In the genomic region with DNA sequence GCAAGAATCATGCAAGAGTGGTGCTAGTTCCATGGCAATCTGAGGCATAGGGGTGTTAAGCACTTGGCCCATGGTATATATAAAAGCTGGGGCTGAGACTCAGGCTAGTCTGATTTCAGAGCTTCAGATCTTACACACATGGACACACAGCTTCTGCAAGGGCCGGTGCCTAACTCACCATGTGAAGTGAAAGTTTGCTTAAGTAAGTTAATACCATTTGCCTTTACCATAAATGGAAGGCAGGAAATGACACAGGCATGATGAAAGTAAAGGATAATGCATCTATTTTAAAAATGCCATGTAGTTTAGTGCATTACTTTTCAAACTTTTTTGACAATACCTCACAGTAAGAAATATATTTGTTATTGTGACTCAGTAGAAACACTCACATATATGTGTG, we compare ENCODE assay signal across 22 cellular contexts.
DNase-seq lines count a peak whose midpoint lies in the region; ATAC-seq, FAIRE-seq and TF ChIP-seq lines count a peak whose summit lies in the region.
"Had no signal": no experiment of that assay in that cellular context is flagged by ENCODE, and none has a peak within 500 bp of the region (broad histone marks: within the 10 kb centered on the region; RNA-seq: fewer than 3 reads in every experiment).

No MANE protein-coding gene starts in this region.

- WGBS in GM23248 (ENCODE audit: low coverage in 1 of 2, low lambda C conversion rate in 2 of 2, missing lambda C conversion rate in 2 of 2), 2 experiments, result 75 to 96% methylated on average over 1 of the region's 1 CpG
- WGBS in mesenchymal stem cell, result no CpG with 5 or more reads among the region's 1 CpG

- no peak overlapping the region for H2BK120ac ChIP-seq in mesenchymal stem cell (ENCODE audit: low read depth, low read length)

- H4K91ac ChIP-seq in mesenchymal stem cell (ENCODE audit: low read length), result no peak overlapping the region

- CTCF ChIA-PET in endothelial cell of umbilical vein (lab: Charles Lee), result interaction anchor here (0.9 kb wide), 1 partner anchor 9 kb away, joined by 3 read pairs; no protein-coding TSS in a partner anchor

- no peak overlapping the region for H3K18ac ChIP-seq in mesenchymal stem cell (ENCODE audit: low read depth in 1 of 2, low read length in 2 of 2)

- H3K9ac ChIP-seq in GM23248 (no peak overlapping the region), endothelial cell of umbilical vein (replicated peaks; ENCODE audit: extremely low read depth, insufficient read depth, low read length) (no peak overlapping the region), mesenchymal stem cell (ENCODE audit: low read length) (no peak overlapping the region)
- H3K9ac ChIP-seq: BLaER1 treated with 17β-estradiol and CSF1 and Interleukin-3, amounts not matched to agents 10 nM and 100 nM had no signal

- no peaks in the 10 kb centered on the region for H3F3A ChIP-seq in GM23248 (ENCODE audit: insufficient read depth)

- peaks cover 2% of the 10 kb centered on the region for H3K79me1 ChIP-seq in mesenchymal stem cell (replicated peaks; ENCODE audit: low read length, poor library complexity, severe bottlenecking)

- no peak overlapping the region for H3K23ac ChIP-seq in mesenchymal stem cell (ENCODE audit: low read length in 2 of 2)

- TF ChIP-seq POLR2A in endothelial cell of umbilical vein (IDR thresholded peaks at IDR 0.05; ENCODE audit: low read depth, low read length), result no peak

- ATAC-seq in HG03139 (IDR thresholded peaks at IDR 0.05; ENCODE audit: unreplicated experiment), result no peak
- ATAC-seq: activated CD4-positive, alpha-beta T cell treated with anti-CD3 and anti-CD28 coated beads for 36 hours; activated CD8-positive, alpha-beta T cell treated with anti-CD3 and anti-CD28 coated beads, Interleukin-2, amount 10 ng/mL, durations not matched to agents 7 days and 5 days; left ventricle myocardium superior; naive thymus-derived CD4-positive, alpha-beta T cell; Right ventricle myocardium inferior had no signal

- H2AK5ac ChIP-seq in mesenchymal stem cell (ENCODE audit: low read length, severe bottlenecking), result no peak overlapping the region

- dilution Hi-C loops in endothelial cell of umbilical vein (cut with MboI; ENCODE audit: extremely low pct_ligation_motif_present, low sequenced_read_pairs), result no loop called here

- no peak overlapping the region for H3K4ac ChIP-seq in mesenchymal stem cell (ENCODE audit: low read depth in 1 of 2, low read length in 2 of 2)

- H4K8ac ChIP-seq in mesenchymal stem cell (ENCODE audit: low read length), result no peak overlapping the region

- no peak overlapping the region for H2BK12ac ChIP-seq in mesenchymal stem cell (ENCODE audit: low read length in 2 of 2)

- H3K9me2 ChIP-seq in GM23248 (ENCODE audit: insufficient read depth), result no peaks in the 10 kb centered on the region

- in situ Hi-C loops in GM23248 (cut with MboI), result no loop called here

- H3K9me3 ChIP-seq in GM23248 (ENCODE audit: low read depth), result no peaks in the 10 kb centered on the region
- no peaks in the 10 kb centered on the region for H3K9me3 ChIP-seq in endothelial cell of umbilical vein (replicated peaks; ENCODE audit: control insufficient read depth, insufficient read depth, low read length)
- peaks cover 11% of the 10 kb centered on the region for H3K9me3 ChIP-seq in mesenchymal stem cell (ENCODE audit: control insufficient read depth, low read length)

- H2AFZ ChIP-seq in GM23248 (no peak overlapping the region), endothelial cell of umbilical vein (ENCODE audit: low read depth, low read length) (peak overlapping the region; percentile 2), mesenchymal stem cell (ENCODE audit: low read depth, low read length) (no peak overlapping the region)

- no peak overlapping the region for H3K4me3 ChIP-seq in GM23248
- no peak overlapping the region for H3K4me3 ChIP-seq in endothelial cell of umbilical vein (replicated peaks in 1 of 3; ENCODE audit: insufficient read depth in 1 of 3, low read depth in 1 of 3, low read length in 3 of 3)
- H3K4me3 ChIP-seq in mesenchymal stem cell (ENCODE audit: insufficient read depth in 1 of 2, low read depth in 1 of 2, low read length in 2 of 2), result no peak overlapping the region
- H3K4me3 ChIP-seq: BLaER1 treated with 17β-estradiol and CSF1 and Interleukin-3, amounts not matched to agents 10 nM and 100 nM had no signal

- H3K4me1 ChIP-seq in GM23248 (ENCODE audit: insufficient read depth) (no peaks in the 10 kb centered on the region), endothelial cell of umbilical vein (ENCODE audit: control insufficient read depth, extremely low read depth, insufficient read depth, low read length) (no peaks in the 10 kb centered on the region), mesenchymal stem cell (ENCODE audit: control insufficient read depth, insufficient read depth, low read depth, low read length) (no peaks in the 10 kb centered on the region)
- H3K4me1 ChIP-seq: BLaER1 treated with 17β-estradiol and CSF1 and Interleukin-3, amounts not matched to agents 10 nM and 100 nM had no signal

- POLR2A ChIA-PET in endothelial cell of umbilical vein (lab: Charles Lee), result no interaction called here

- H3K27ac ChIP-seq in GM23248 (no peak overlapping the region), endothelial cell of umbilical vein (ENCODE audit: insufficient read depth, low read depth, low read length) (no peak overlapping the region), mesenchymal stem cell (ENCODE audit: low read length, poor library complexity, severe bottlenecking) (no peak overlapping the region)
- H3K27ac ChIP-seq: BLaER1 treated with 17β-estradiol and CSF1 and Interleukin-3, amounts not matched to agents 10 nM and 100 nM had no signal

- H2BK5ac ChIP-seq in mesenchymal stem cell (ENCODE audit: low read depth, low read length, poor library complexity, severe bottlenecking), result no peak overlapping the region

- no peaks in the 10 kb centered on the region for H3K9me1 ChIP-seq in endothelial cell of umbilical vein (replicated peaks; ENCODE audit: control insufficient read depth, extremely low read depth, insufficient read depth, low read length)

- peak overlapping the region; percentile 5 for H3K4me2 ChIP-seq in GM23248 (ENCODE audit: unreplicated experiment)
- H3K4me2 ChIP-seq in endothelial cell of umbilical vein (ENCODE audit: insufficient read depth, low read length), result no peak overlapping the region
- no peak overlapping the region for H3K4me2 ChIP-seq in mesenchymal stem cell (ENCODE audit: low read length, poor library complexity, severe bottlenecking)
- H3K4me2 ChIP-seq: BLaER1 treated with 17β-estradiol and CSF1 and Interleukin-3, amounts not matched to agents 10 nM and 100 nM had no signal

- DNase-seq in GM23248 (peak; percentile 40), RPMI7951 (ENCODE audit: low read depth) (peak; percentile 42), endothelial cell of umbilical vein (ENCODE audit: low read depth, low spot score) (no peak), mesenchymal stem cell (peak; percentile 67), activated gamma-delta T cell treated with Interleukin-2 at 50 U/mL for 16 hours (no peak), NCI-H2081 (lab: John Stamatoyannopoulos, UW) (no peak)
- DNase-seq in central memory CD4-positive, alpha-beta T cell, result no peak
- DNase-seq: activated CD4-positive, alpha-beta T cell treated with anti-CD3 and anti-CD28 coated beads for 36 hours; activated CD8-positive, alpha-beta T cell treated with anti-CD3 and anti-CD28 coated beads, Interleukin-2, amount 10 ng/mL, durations not matched to agents 7 days and 5 days; DMS79; effector CD8-positive, alpha-beta T cell; GOT3; islet precursor cell; left ventricle myocardium superior; naive thymus-derived CD4-positive, alpha-beta T cell; NCI-H1105 treated with DMSO at 0.1 percent for 48 hours; NCI-H2081 treated with DMSO at 0.1 percent for 48 hours; NCI-H446; stimulated activated naive CD4-positive, alpha-beta T cell treated with Interleukin-2 at 50 U/mL for 16 hours had no signal

- no TSS peak for BruUV-seq in endothelial cell of umbilical vein (replicated peaks; lab: Mats Ljungman, UMichigan)

- no peaks in the 10 kb centered on the region for H4K20me1 ChIP-seq in GM23248 (ENCODE audit: insufficient read depth)
- no peaks in the 10 kb centered on the region for H4K20me1 ChIP-seq in endothelial cell of umbilical vein (replicated peaks; ENCODE audit: control insufficient read depth, extremely low read depth, insufficient read depth, low read length)
- H4K20me1 ChIP-seq: BLaER1 treated with 17β-estradiol and CSF1 and Interleukin-3, amounts not matched to agents 10 nM and 100 nM had no signal

- peak; percentile 21 for FAIRE-seq in endothelial cell of umbilical vein (lab: Jason Lieb, UNC)

- H3K79me2 ChIP-seq in GM23248 (ENCODE audit: insufficient read depth), result no peaks in the 10 kb centered on the region
- H3K79me2 ChIP-seq in endothelial cell of umbilical vein (ENCODE audit: control insufficient read depth, insufficient read depth, low read length), result no peaks in the 10 kb centered on the region

- no peak overlapping the region for H3K14ac ChIP-seq in mesenchymal stem cell (ENCODE audit: low read length in 2 of 2)

- no peak overlapping the region for H2BK15ac ChIP-seq in mesenchymal stem cell (ENCODE audit: low read depth, poor library complexity, severe bottlenecking)

- no peaks in the 10 kb centered on the region for H3K27me3 ChIP-seq in GM23248 (replicated peaks; ENCODE audit: insufficient read depth)
- H3K27me3 ChIP-seq in endothelial cell of umbilical vein (ENCODE audit: control insufficient read depth in 2 of 2, insufficient read depth in 2 of 2, low read length in 2 of 2), result no peaks in the 10 kb centered on the region
- peaks cover 0 to 10% of the 10 kb centered on the region in 2 experiments for H3K27me3 ChIP-seq in mesenchymal stem cell (ENCODE audit: control insufficient read depth in 1 of 2, insufficient read depth in 1 of 2, low read length in 2 of 2)
- H3K27me3 ChIP-seq: BLaER1 treated with 17β-estradiol and CSF1 and Interleukin-3, amounts not matched to agents 10 nM and 100 nM had no signal

- no peak for TF ChIP-seq CTCF in endothelial cell of umbilical vein (IDR thresholded peaks at IDR 0.05; ENCODE audit: extremely low read depth in 1 of 2, insufficient read depth in 1 of 2, low read depth in 1 of 2, low read length in 2 of 2)

- intact Hi-C loops in endothelial cell of umbilical vein (cut with micrococcal nuclease), result no loop called here

- no peaks in the 10 kb centered on the region for H3K36me3 ChIP-seq in GM23248 (ENCODE audit: low read depth)
- no peaks in the 10 kb centered on the region for H3K36me3 ChIP-seq in endothelial cell of umbilical vein (ENCODE audit: control insufficient read depth in 2 of 2, extremely low read depth in 1 of 2, insufficient read depth in 2 of 2, low read length in 2 of 2)
- H3K36me3 ChIP-seq in mesenchymal stem cell (ENCODE audit: control insufficient read depth in 1 of 2, insufficient read depth in 2 of 2, low read depth in 1 of 2, low read length in 2 of 2), result no peaks in the 10 kb centered on the region
- H3K36me3 ChIP-seq: BLaER1 treated with 17β-estradiol and CSF1 and Interleukin-3, amounts not matched to agents 10 nM and 100 nM had no signal

TF ChIP-seq in endothelial cell of umbilical vein, 7 proteins besides CTCF, POLR2A, EP300 and RAD21 (continues in another document):
- no peak for TF ChIP-seq POLR2AphosphoS5 (IDR thresholded peaks at IDR 0.05; ENCODE audit: insufficient read depth, low read depth, low read length)
- TF ChIP-seq JUN (IDR thresholded peaks at IDR 0.05; ENCODE audit: borderline replicate concordance, insufficient read depth, insufficient read length, low read depth), result no peak
- TF ChIP-seq GATA2 (IDR thresholded peaks at IDR 0.05; ENCODE audit: insufficient read depth, insufficient read length, low read depth, low read length), result no peak

Comparison
In these comparisons a context has a peak if more than half of its experiments do, and no peak if none do; other contexts are left out.
1. DNase-seq: peak in GM23248 (single experiment), RPMI7951 (single experiment) and mesenchymal stem cell (single experiment); none in endothelial cell of umbilical vein (single experiment), central memory CD4-positive, alpha-beta T cell (single experiment), activated gamma-delta T cell treated with Interleukin-2 at 50 U/mL for 16 hours (single experiment) and NCI-H2081 (0 of 2).